ENCODE assay signal across 1 cellular context in genomic region chr5:157915638-157916037, GRCh38.
TF ChIP-seq lines count a peak whose summit lies in the region.

No MANE protein-coding gene starts in this region.

TF ChIP-seq in HepG2, 621 proteins besides CTCF, POLR2A, EP300 and RAD21 (continued from another document):
- TF ChIP-seq STAG1 (CRISPR knock-in tag; IDR thresholded peaks at IDR 0.05): peak; percentile 37
TF ChIP-seq in HepG2: peak in this region for 1.
